Comparison of ENCODE assay signal across 8 cellular contexts in genomic region chr7:128697301-128697905, GRCh38. TPM values are rescaled to one million over a fixed set of nuclear protein-coding genes. Genes with fewer than 3 reads are reported as not detected.
A peak's percentile ranks its signal among the peaks of the same experiment; 100 is the strongest.
DNase-seq lines count a peak whose midpoint lies in the region; ATAC-seq and TF ChIP-seq lines count a peak whose summit lies in the region.

No MANE protein-coding gene starts in this region.

- ATAC-seq in T-helper 17 cell (peak; percentile 76), GM18907 (IDR thresholded peaks at IDR 0.05; ENCODE audit: unreplicated experiment) (no peak)

- H3K9me3 ChIP-seq in T-helper 17 cell (ENCODE audit: control insufficient read depth, low read length, poor library complexity, severe bottlenecking) = no peaks in the 10 kb centered on the region

- H3K27me3 Mint-ChIP-seq in T-helper 17 cell = peaks cover 76% of the 10 kb centered on the region
- peaks cover 16% of the 10 kb centered on the region for H3K27me3 Mint-ChIP-seq in chondrocyte (ENCODE audit: low read depth)

- peak overlapping the region; percentile 0 for H3K4me3 ChIP-seq in lower leg skin (ENCODE audit: low read depth, poor library complexity, severe bottlenecking)

- peaks cover 6% of the 10 kb centered on the region for H3K36me3 Mint-ChIP-seq in T-helper 17 cell (ENCODE audit: low read depth)
- H3K36me3 Mint-ChIP-seq in chondrocyte (ENCODE audit: low read depth) = no peaks in the 10 kb centered on the region

- TF ChIP-seq POLR2A in lower leg skin (IDR thresholded peaks at IDR 0.05) = no peak

- H3K4me3 Mint-ChIP-seq in T-helper 17 cell (peak overlapping the region; percentile 79), chondrocyte (ENCODE audit: unreplicated experiment) (peak overlapping the region; percentile 83)

- H3K27ac Mint-ChIP-seq in T-helper 17 cell (peak overlapping the region; percentile 80), chondrocyte (ENCODE audit: unreplicated experiment) (peak overlapping the region; percentile 59)

- intact Hi-C loops in lower leg skin (cut with DNase I; ENCODE audit: low total_unique reads) = no loop called here

- H3K4me1 Mint-ChIP-seq in T-helper 17 cell (peaks cover 5% of the 10 kb centered on the region), chondrocyte (ENCODE audit: low read depth) (peaks cover 14% of the 10 kb centered on the region)

- DNase-seq in NK-92 treated with Interleukin-12 subunit alpha and Interleukin-12 subunit beta, amount 100 ng/mL, for 24 hours (lab: John Stamatoyannopoulos, UW) = peak; percentile 13
- DNase-seq in NK-92 (lab: John Stamatoyannopoulos, UW; ENCODE audit: unreplicated experiment) (no peak), T-helper 17 cell (peak; percentile 10 to 43 (median 22)), chondrocyte (ENCODE audit: low spot score) (no peak), lower leg skin (ENCODE audit: low spot score in 2 of 2) (peak; percentile 32 to 86), NCI-H1092 treated with DMSO at 0.1 percent for 48 hours (lab: John Stamatoyannopoulos, UW) (no peak)
- DNase-seq in stimulated activated CD8-positive, alpha-beta memory T cell treated with anti-CD3 and anti-CD28 coated beads, Interleukin-7, amount 100 ng/mL, for 24 hours (ENCODE audit: low read depth) = peak; percentile 24

- WGBS in lower leg skin, 2 donors = 2 to 6% methylated on average over 36 to 37 of the region's 37 CpGs

- H3K9me3 Mint-ChIP-seq in chondrocyte (ENCODE audit: low read depth) = no peaks in the 10 kb centered on the region

- peak; percentile 74 for TF ChIP-seq CTCF in chondrocyte (IDR thresholded peaks at IDR 0.05)
- TF ChIP-seq CTCF in lower leg skin (IDR thresholded peaks at IDR 0.05) = no peak

RNA-seq across cellular contexts. Expression of gene GARIN1A, which starts 25.3 kb away (rescaled TPM):
- total RNA-seq in T-helper 17 cell (1 to 10 TPM in 1 of 2 donors, under 1 TPM in 1; 0.80 to 1.4 TPM), chondrocyte (2.8 to 6.6 TPM (median 2.8 TPM) in 3 replicates), lower leg skin (1 to 10 TPM in 1 of 4 donors, under 1 TPM in 2, not detected in 1; 0.26 to 1.0 (median 0.71) TPM)

RNA-seq across cellular contexts. Expression of gene CALU, which starts 41.8 kb away (rescaled TPM):
- total RNA-seq in T-helper 17 cell (10 to 100 TPM; 19.9 to 28.1 TPM), chondrocyte (731 to 820 TPM (median 734 TPM) in 3 replicates), lower leg skin (10 to 100 TPM; 22.7 to 53.8 (median 30.8) TPM)

Comparison
In these comparisons a context has a peak if more than half of its experiments do, and no peak if none do; other contexts are left out.
1. DNase-seq: peak in NK-92 treated with Interleukin-12 subunit alpha and Interleukin-12 subunit beta, amount 100 ng/mL, for 24 hours (single experiment), T-helper 17 cell (3 of 3), lower leg skin (2 of 2) and stimulated activated CD8-positive, alpha-beta memory T cell treated with anti-CD3 and anti-CD28 coated beads, Interleukin-7, amount 100 ng/mL, for 24 hours (single experiment); none in NK-92 (single experiment), chondrocyte (single experiment) and NCI-H1092 treated with DMSO at 0.1 percent for 48 hours (single experiment).
2. RNA of gene CALU, which starts 41.8 kb away (total RNA-seq): 731 to 820 TPM in chondrocyte; 22.7 to 53.8 TPM in lower leg skin and 19.9 to 28.1 TPM in T-helper 17 cell; every median in the first group is over 10 times any median in the second.